Comparison of ENCODE assay signal across 13 cellular contexts in genomic region chr10:94500063-94500462, GRCh38. TPM values are rescaled to one million over a fixed set of nuclear protein-coding genes. Genes with fewer than 3 reads are reported as not detected.
DNase-seq lines count a peak whose midpoint lies in the region; ATAC-seq and TF ChIP-seq lines count a peak whose summit lies in the region.
"Had no signal": no experiment of that assay in that cellular context is flagged by ENCODE, and none has a peak within 500 bp of the region (broad histone marks: within the 10 kb centered on the region; RNA-seq: fewer than 3 reads in every experiment).

No MANE protein-coding gene starts in this region.

- H3K36me3 ChIP-seq in H7 (replicated peaks; ENCODE audit: control insufficient read depth, insufficient read depth, low read length) = no peaks in the 10 kb centered on the region
- H3K36me3 ChIP-seq: SJSA1, uterus had no signal

- TF ChIP-seq CTCF in AG09319 (IDR thresholded peaks at IDR 0.05; ENCODE audit: low read depth, low read length) = peak; percentile 38
- TF ChIP-seq CTCF in VCaP (conservative IDR thresholded peaks at IDR 0.05) = peak; percentile 68

- ATAC-seq in GM18907 (IDR thresholded peaks at IDR 0.05; ENCODE audit: unreplicated experiment) = no peak
- ATAC-seq: activated T-cell treated with anti-CD3 and anti-CD28 coated beads, Interleukin-2, amount 50 U/mL, for 72 hours; naive thymus-derived CD8-positive, alpha-beta T cell had no signal

- H3K27me3 ChIP-seq in H7 (ENCODE audit: control insufficient read depth, insufficient read depth, low read length) = no peaks in the 10 kb centered on the region
- H3K27me3 ChIP-seq: SJSA1, uterus had no signal

- DNase-seq in AG09319 (ENCODE audit: extremely low read depth, low read depth) = no peak
- peak; percentile 6 for DNase-seq in H7
- DNase-seq in iPS-NIHi7 (ENCODE audit: extremely low spot score) = peak; percentile 16
- DNase-seq in medulla oblongata (ENCODE audit: extremely low spot score) = no peak
- no peak for DNase-seq in NCI-H1436 treated with DMSO at 0.1 percent for 48 hours (lab: John Stamatoyannopoulos, UW)
- no peak for DNase-seq in NCI-H2107 treated with DMSO at 0.1 percent for 48 hours (lab: John Stamatoyannopoulos, UW; ENCODE audit: unreplicated experiment)
- DNase-seq: activated T-cell treated with anti-CD3 and anti-CD28 coated beads, Interleukin-2, amount 50 U/mL, for 72 hours; naive thymus-derived CD8-positive, alpha-beta T cell; uterus had no signal

- no peak overlapping the region for H3K4me3 ChIP-seq in H7 (ENCODE audit: insufficient read depth, low read depth, low read length)
- H3K4me3 ChIP-seq: SJSA1, uterus had no signal

- H3K27ac ChIP-seq in VCaP = no peak overlapping the region
- H3K27ac ChIP-seq: epithelial cell of prostate, SJSA1, uterus had no signal

RNA-seq across cellular contexts. Expression of gene HELLS, which starts 45.5 kb away (rescaled TPM):
- total RNA-seq in H7 (2014; rRNA removed; shearing (Covaris generic)) = 131 and 187 TPM in 2 replicates

Comparison
In these comparisons a context has a peak if more than half of its experiments do, and no peak if none do; other contexts are left out.
1. DNase-seq: peak in H7 (single experiment) and iPS-NIHi7 (single experiment); none in AG09319 (single experiment), medulla oblongata (single experiment), NCI-H1436 treated with DMSO at 0.1 percent for 48 hours (single experiment) and NCI-H2107 treated with DMSO at 0.1 percent for 48 hours (single experiment).